In genomic region chr9:128107971-128108783, GRCh38 we compare ENCODE assay signal across 2 cellular contexts.
TF ChIP-seq lines count a peak whose summit lies in the region.

No MANE protein-coding gene starts in this region.

TF ChIP-seq in WTC11, 78 proteins besides CTCF, POLR2A, EP300 and RAD21:
- no peak for TF ChIP-seq ZSCAN18 (CRISPR knock-in tag; IDR thresholded peaks at IDR 0.05)
- TF ChIP-seq FOXJ3 (CRISPR knock-in tag; IDR thresholded peaks at IDR 0.05; ENCODE audit: borderline replicate concordance) = no peak
- TF ChIP-seq GABPB1 (CRISPR knock-in tag; IDR thresholded peaks at IDR 0.05) = no peak
- no peak for TF ChIP-seq GTF2I (CRISPR knock-in tag; conservative IDR thresholded peaks at IDR 0.05)
- no peak for TF ChIP-seq TP53 (CRISPR knock-in tag; IDR thresholded peaks at IDR 0.05)
- no peak for TF ChIP-seq E2F5 (CRISPR knock-in tag; IDR thresholded peaks at IDR 0.05)
- no peak for TF ChIP-seq ERG (CRISPR knock-in tag; IDR thresholded peaks at IDR 0.05)
- TF ChIP-seq GRHL2 (CRISPR knock-in tag; IDR thresholded peaks at IDR 0.05; ENCODE audit: insufficient replicate concordance, severe bottlenecking) = no peak
- no peak for TF ChIP-seq NFATC4 (CRISPR knock-in tag; IDR thresholded peaks at IDR 0.05)
- no peak for TF ChIP-seq E2F4 (CRISPR knock-in tag; IDR thresholded peaks at IDR 0.05; ENCODE audit: borderline replicate concordance, low read depth)
- TF ChIP-seq MAX (CRISPR knock-in tag; IDR thresholded peaks at IDR 0.05) = no peak
- no peak for TF ChIP-seq ZNF263 (CRISPR knock-in tag; IDR thresholded peaks at IDR 0.05; ENCODE audit: low read depth)
- no peak for TF ChIP-seq ZNF425 (CRISPR knock-in tag; conservative IDR thresholded peaks at IDR 0.05)
- TF ChIP-seq ZBTB21 (CRISPR knock-in tag; IDR thresholded peaks at IDR 0.05; ENCODE audit: borderline replicate concordance) = no peak
- TF ChIP-seq HMGA2 (CRISPR knock-in tag; IDR thresholded peaks at IDR 0.05) = no peak
- no peak for TF ChIP-seq EMX1 (CRISPR knock-in tag; IDR thresholded peaks at IDR 0.05)
- no peak for TF ChIP-seq IRF1 (CRISPR knock-in tag; IDR thresholded peaks at IDR 0.05)

TF ChIP-seq in HepG2, 621 proteins besides CTCF, POLR2A, EP300 and RAD21:
- TF ChIP-seq ZBTB33 (CRISPR knock-in tag; IDR thresholded peaks at IDR 0.05) (peak; percentile 11; the same call in 1 of the 2 replicates), DPF2 (CRISPR knock-in tag; IDR thresholded peaks at IDR 0.05; ENCODE audit: borderline replicate concordance, low read depth) (no peak), SOX13 (IDR thresholded peaks at IDR 0.05) (no peak), SOX13 (CRISPR knock-in tag; conservative IDR thresholded peaks at IDR 0.05 in 1 of 2, IDR thresholded peaks at IDR 0.05 in 1 of 2) (no peak), POLR2AphosphoS2 (IDR thresholded peaks at IDR 0.05; ENCODE audit: low read depth, low read length) (peak; percentile 82), RBFOX2 (IDR thresholded peaks at IDR 0.05; ENCODE audit: low read depth, low read length) (peak; percentile 12; the same call in 1 of the 2 replicates), CSRNP1 (CRISPR knock-in tag; IDR thresholded peaks at IDR 0.05) (no peak), ZNF317 (CRISPR knock-in tag; IDR thresholded peaks at IDR 0.05) (peak; percentile 16; the same call in 1 of the 2 replicates), ZC3H13 (CRISPR knock-in tag; IDR thresholded peaks at IDR 0.05) (peak; percentile 45; the same call in 1 of the 2 replicates), AKAP8 (CRISPR knock-in tag; IDR thresholded peaks at IDR 0.05) (peak; percentile 48; the same call in 1 of the 2 replicates), ZNF576 (CRISPR knock-in tag; IDR thresholded peaks at IDR 0.05) (0 out of 2 replicates have a peak, but pooled peaks have one; percentile 51), RBM22 (optimal IDR thresholded peaks at IDR 0.05; ENCODE audit: low read length) (peak; percentile 86), ZFP91 (CRISPR knock-in tag; IDR thresholded peaks at IDR 0.05; ENCODE audit: borderline replicate concordance) (peak; percentile 9; the same call in 1 of the 2 replicates), ZNF687 (CRISPR knock-in tag; IDR thresholded peaks at IDR 0.05) (peak; percentile 80)
